In the genomic region with DNA sequence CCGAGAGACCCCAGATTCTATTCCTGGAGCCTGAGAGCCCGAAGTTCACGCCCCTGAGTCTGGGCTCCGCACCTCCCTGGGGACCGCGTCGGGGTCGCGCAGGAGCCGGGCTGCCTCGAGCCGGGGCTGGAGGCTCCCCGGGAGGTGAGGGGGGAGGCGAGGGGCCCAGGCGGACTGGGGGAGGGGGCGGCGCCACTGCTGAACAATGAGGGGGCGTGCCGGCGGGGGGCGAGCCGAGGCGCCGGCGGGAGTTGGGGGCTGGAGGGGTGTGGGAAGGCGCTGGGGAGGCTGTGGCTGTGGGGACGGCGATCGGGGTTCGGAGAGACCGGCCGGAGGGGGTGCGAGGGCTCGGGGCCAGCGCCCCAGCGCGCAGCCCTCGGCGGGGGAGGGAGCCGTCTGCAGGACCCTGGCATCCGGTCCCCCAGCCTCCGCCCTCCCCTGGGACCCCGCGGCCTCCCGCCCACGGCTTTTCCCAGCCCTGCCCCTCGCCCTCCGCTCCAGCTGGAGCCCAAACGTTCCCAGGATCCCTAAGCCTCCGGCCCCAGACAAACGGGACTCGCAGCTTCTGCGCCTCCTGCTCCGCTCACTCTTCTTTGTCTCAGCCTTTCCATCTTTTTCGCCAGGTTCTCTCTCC, we compare ENCODE assay signal across 7 cellular contexts. TPM values are rescaled to one million over a fixed set of nuclear protein-coding genes. Genes with fewer than 3 reads are reported as not detected.
DNase-seq lines count a peak whose midpoint lies in the region; FAIRE-seq and TF ChIP-seq lines count a peak whose summit lies in the region.

No MANE protein-coding gene starts in this region.

- H3K79me2 ChIP-seq in astrocyte (ENCODE audit: insufficient read depth, low read length), result peaks cover 67% of the 10 kb centered on the region

- peak overlapping the region; percentile 97 for H3K4me2 ChIP-seq in astrocyte (ENCODE audit: low read length)

- H3K27me3 ChIP-seq in astrocyte (ENCODE audit: insufficient read depth, low read length) (no peaks in the 10 kb centered on the region), iPS DF 6.9 (ENCODE audit: control insufficient read depth, insufficient read depth, low read length) (no peaks in the 10 kb centered on the region), skeletal muscle tissue (ENCODE audit: control insufficient read depth in 3 of 3, insufficient read depth in 3 of 3, low read length in 3 of 3) (no peaks in the 10 kb centered on the region)

- H3K9me3 ChIP-seq in astrocyte (ENCODE audit: insufficient read depth, low read depth, low read length), result no peaks in the 10 kb centered on the region
- H3K9me3 ChIP-seq in iPS DF 6.9 (ENCODE audit: control insufficient read depth, insufficient read depth, low read length), result no peaks in the 10 kb centered on the region
- no peaks in the 10 kb centered on the region for H3K9me3 ChIP-seq in skeletal muscle tissue (ENCODE audit: control insufficient read depth in 3 of 3, low read length in 3 of 3)

- H3K36me3 ChIP-seq in astrocyte (ENCODE audit: insufficient read depth, low read length) (peaks cover 4% of the 10 kb centered on the region), iPS DF 6.9 (ENCODE audit: control insufficient read depth, insufficient read depth, low read length) (peaks cover 7% of the 10 kb centered on the region; the same call in 1 of the 2 replicates), skeletal muscle tissue (ENCODE audit: control insufficient read depth in 3 of 3, insufficient read depth in 3 of 3, low read length in 3 of 3) (peaks cover 4 to 6% (median 5%) of the 10 kb centered on the region in 3 donors)

- peaks cover 32% of the 10 kb centered on the region for H3K4me1 Mint-ChIP-seq in astrocyte (ENCODE audit: low read depth, unreplicated experiment)

- peaks cover 7% of the 10 kb centered on the region for H3K36me3 Mint-ChIP-seq in astrocyte (ENCODE audit: low read depth, unreplicated experiment)

- peaks cover 51% of the 10 kb centered on the region for H4K20me1 ChIP-seq in astrocyte (ENCODE audit: insufficient read depth, low read length)

- no peak for TF ChIP-seq CTCF in GM13977 (IDR thresholded peaks at IDR 0.05; ENCODE audit: extremely low read depth, insufficient read depth, missing control alignments)
- TF ChIP-seq CTCF in astrocyte (IDR thresholded peaks at IDR 0.05; ENCODE audit: insufficient read depth, low read depth, low read length), result no peak

- H3K4me3 ChIP-seq in astrocyte (ENCODE audit: insufficient read depth, low read depth, low read length) (peak overlapping the region; percentile 83), iPS DF 6.9 (ENCODE audit: low read length) (peak overlapping the region; percentile 62; the same call in 1 of the 2 replicates), skeletal muscle tissue (ENCODE audit: low read length in 3 of 3) (peak overlapping the region; percentile 80 to 83 (median 81))

- peak overlapping the region; percentile 94 for H3K27ac Mint-ChIP-seq in astrocyte (ENCODE audit: unreplicated experiment)

- H3K27me3 Mint-ChIP-seq in astrocyte (ENCODE audit: low read depth, unreplicated experiment), result no peaks in the 10 kb centered on the region

- peak; percentile 73 for DNase-seq in GM13977 (ENCODE audit: low spot score)
- DNase-seq in NCI-H345 (lab: John Stamatoyannopoulos, UW), result peak; percentile 82
- DNase-seq in astrocyte (ENCODE audit: low read depth), result no peak
- no peak for DNase-seq in iPS DF 6.9 (ENCODE audit: low read depth, low spot score)
- DNase-seq in HTR-8/SVneo (ENCODE audit: insufficient read length, low spot score), result no peak
- no peak for DNase-seq in Ammon's horn (ENCODE audit: low spot score)

- H3K9me3 Mint-ChIP-seq in astrocyte (ENCODE audit: unreplicated experiment), result no peaks in the 10 kb centered on the region

- H3K4me1 ChIP-seq in astrocyte (ENCODE audit: insufficient read depth, low read length), result peaks cover 43% of the 10 kb centered on the region
- peaks cover 11% of the 10 kb centered on the region for H3K4me1 ChIP-seq in iPS DF 6.9 (ENCODE audit: control insufficient read depth, insufficient read depth, low read length)
- H3K4me1 ChIP-seq in skeletal muscle tissue (ENCODE audit: control insufficient read depth in 3 of 3, insufficient read depth in 3 of 3, low read length in 3 of 3), result peaks cover 26 to 56% (median 53%) of the 10 kb centered on the region in 3 donors

- H3K27ac ChIP-seq in astrocyte (ENCODE audit: low read depth, low read length) (peak overlapping the region; percentile 97), iPS DF 6.9 (ENCODE audit: low read length) (no peak overlapping the region), skeletal muscle tissue (ENCODE audit: low read depth, low read length) (peak overlapping the region; percentile 99)

- in situ Hi-C loops in GM13977 (cut with MboI; ENCODE audit: low pct_unique_long_range_greater_than_20kb, low sequenced_read_pairs, unreplicated experiment), result no loop called here

- peak overlapping the region; percentile 27 for H2AFZ ChIP-seq in astrocyte (ENCODE audit: low read depth, low read length)

- peak overlapping the region; percentile 90 for H3K4me3 Mint-ChIP-seq in astrocyte (ENCODE audit: unreplicated experiment)

- no CpG with 5 or more reads among the region's 55 CpGs for WGBS in iPS DF 6.9 (ENCODE audit: insufficient coverage, insufficient read length)

- FAIRE-seq in astrocyte (lab: Jason Lieb, UNC) (no peak), HTR-8/SVneo (lab: Jason Lieb, UNC) (no peak)

- peak overlapping the region; percentile 97 for H3K9ac ChIP-seq in astrocyte (ENCODE audit: low read length)
- H3K9ac ChIP-seq in skeletal muscle tissue (ENCODE audit: low read depth in 1 of 3, low read length in 3 of 3), result peak overlapping the region; percentile 76 to 99 (median 81)

RNA-seq across cellular contexts. Expression of a gene that starts 0.9 kb away (rescaled TPM):
- total RNA-seq in astrocyte (101 and 102 TPM in 2 replicates), skeletal muscle tissue (15.7 TPM)

RNA-seq across cellular contexts. Expression of a gene that starts 6.7 kb away (rescaled TPM):
- total RNA-seq in astrocyte (21.6 and 28.0 TPM in 2 replicates), skeletal muscle tissue (3.1 TPM)

RNA-seq across cellular contexts. Expression of a gene that starts 22.2 kb away (rescaled TPM):
- total RNA-seq in astrocyte (27.0 and 29.9 TPM in 2 replicates), skeletal muscle tissue (9.4 TPM)

RNA-seq across cellular contexts. Expression of a gene that starts 22.4 kb away (rescaled TPM):
- 1,194 and 1,329 TPM in 2 replicates for total RNA-seq in astrocyte
- 128 TPM for total RNA-seq in skeletal muscle tissue

RNA-seq across cellular contexts. Expression of a gene that starts 22.5 kb away (rescaled TPM):
- total RNA-seq in astrocyte (42.0 and 43.2 TPM in 2 replicates), skeletal muscle tissue (25.1 TPM)

Comparison
In these comparisons a context has a peak if more than half of its experiments do, and no peak if none do; other contexts are left out.
1. DNase-seq: peak in GM13977 (single experiment) and NCI-H345 (single experiment); none in astrocyte (single experiment), iPS DF 6.9 (single experiment), HTR-8/SVneo (single experiment) and Ammon's horn (single experiment).
2. Peak in every context shown above with its lines, with median percentiles within 50 percentile points of each other: H3K4me3 ChIP-seq.